Comparison of ENCODE assay signal across 19 cellular contexts in genomic region chr3:168100777-168101492, GRCh38.
"Had no signal": no experiment of that assay in that cellular context is flagged by ENCODE, and none has a peak within 500 bp of the region (broad histone marks: within the 10 kb centered on the region; RNA-seq: fewer than 3 reads in every experiment).

No MANE protein-coding gene starts in this region.

- H3K27ac Mint-ChIP-seq: activated naive CD4-positive, alpha-beta T cell treated with anti-CD3 and anti-CD28 coated beads, Interleukin-2, amount 50 U/mL, for 24 hours; activated T-cell treated with anti-CD3 and anti-CD28 coated beads, Interleukin-2, amount 50 U/mL, for 24 hours; brain; effector memory CD8-positive, alpha-beta T cell; naive B cell; stimulated activated memory B cell treated with anti-CD40 and anti-IgM and Interleukin-4, amounts not matched to agents 10 μg/mL and 1 μg/mL and 100 μg/mL, for 72 hours; type B pancreatic cell had no signal

- H3K36me3 Mint-ChIP-seq: activated naive CD4-positive, alpha-beta T cell treated with anti-CD3 and anti-CD28 coated beads, Interleukin-2, amount 50 U/mL, for 24 hours; brain; naive B cell; stimulated activated memory B cell treated with anti-CD40 and anti-IgM and Interleukin-4, amounts not matched to agents 10 μg/mL and 1 μg/mL and 100 μg/mL, for 72 hours; type B pancreatic cell had no signal

- H3K9me3 ChIP-seq: neutrophil had no signal

- H3K27me3 Mint-ChIP-seq: effector memory CD8-positive, alpha-beta T cell; stimulated activated memory B cell treated with anti-CD40 and anti-IgM and Interleukin-4, amounts not matched to agents 10 μg/mL and 1 μg/mL and 100 μg/mL, for 72 hours had no signal

- H3K36me3 ChIP-seq: neutrophil had no signal

- H3K4me1 Mint-ChIP-seq: activated naive CD4-positive, alpha-beta T cell treated with anti-CD3 and anti-CD28 coated beads, Interleukin-2, amount 50 U/mL, for 24 hours; stimulated activated memory B cell treated with anti-CD40 and anti-IgM and Interleukin-4, amounts not matched to agents 10 μg/mL and 1 μg/mL and 100 μg/mL, for 72 hours had no signal

- H3K4me3 ChIP-seq: lung had no signal

- DNase-seq: activated CD4-positive, alpha-beta T cell treated with anti-CD3 and anti-CD28 coated beads, Interleukin-2, amount 50 U/mL, for 4 hours; activated CD4-positive, CD25-positive, alpha-beta regulatory T cell; activated effector memory CD4-positive, alpha-beta T cell treated with Interleukin-2 at 50 U/mL for 16 hours; activated T-cell treated with anti-CD3 and anti-CD28 coated beads, Interleukin-2, amount 50 U/mL, for 24 hours; amniotic stem cell; effector memory CD8-positive, alpha-beta T cell; foreskin keratinocyte; left colon; naive B cell; posterior cingulate gyrus; stimulated activated CD4-positive, alpha-beta T cell treated with anti-CD3 and anti-CD28 coated beads, Interleukin-1b, Interleukin-23, amount 100 ng/mL, for 48 hours; T-helper 2 cell had no signal

- H3K27ac ChIP-seq: epithelial cell of prostate, foreskin keratinocyte, neutrophil had no signal

- H3K9me3 Mint-ChIP-seq: activated T-cell treated with anti-CD3 and anti-CD28 coated beads, Interleukin-2, amount 50 U/mL, for 24 hours; stimulated activated memory B cell treated with anti-CD40 and anti-IgM and Interleukin-4, amounts not matched to agents 10 μg/mL and 1 μg/mL and 100 μg/mL, for 72 hours; type B pancreatic cell had no signal

- ATAC-seq: effector memory CD8-positive, alpha-beta T cell; foreskin keratinocyte; left colon; stimulated activated memory B cell treated with anti-CD40 and anti-IgM and Interleukin-4, amounts not matched to agents 10 μg/mL and 1 μg/mL and 100 μg/mL, for 72 hours had no signal

- H3K27me3 ChIP-seq: foreskin keratinocyte had no signal

- H3K4me3 Mint-ChIP-seq: activated naive CD4-positive, alpha-beta T cell treated with anti-CD3 and anti-CD28 coated beads, Interleukin-2, amount 50 U/mL, for 24 hours; activated T-cell treated with anti-CD3 and anti-CD28 coated beads, Interleukin-2, amount 50 U/mL, for 24 hours; effector memory CD8-positive, alpha-beta T cell; naive B cell; stimulated activated memory B cell treated with anti-CD40 and anti-IgM and Interleukin-4, amounts not matched to agents 10 μg/mL and 1 μg/mL and 100 μg/mL, for 72 hours; type B pancreatic cell had no signal
